In genomic region chrX:74493806-74494205, GRCh38 we compare ENCODE assay signal across 18 cellular contexts.
DNase-seq lines count a peak whose midpoint lies in the region; ATAC-seq and TF ChIP-seq lines count a peak whose summit lies in the region.
"Had no signal": no experiment of that assay in that cellular context is flagged by ENCODE, and none has a peak within 500 bp of the region (broad histone marks: within the 10 kb centered on the region; RNA-seq: fewer than 3 reads in every experiment).

No MANE protein-coding gene starts in this region.

- H3F3A ChIP-seq in SK-N-SH (replicated peaks; ENCODE audit: insufficient read depth) = no peaks in the 10 kb centered on the region

- no peak overlapping the region for H3K4me3 Mint-ChIP-seq in stimulated activated memory B cell treated with anti-CD40 and anti-IgM and Interleukin-4, amounts not matched to agents 10 μg/mL and 1 μg/mL and 100 μg/mL, for 72 hours
- H3K4me3 Mint-ChIP-seq: CD8-positive, alpha-beta memory T cell had no signal

- WGBS in SK-N-SH (ENCODE audit: low lambda C conversion rate) = 34% methylated on average over 3 of the region's 3 CpGs

- no peaks in the 10 kb centered on the region for H3K36me3 Mint-ChIP-seq in stimulated activated memory B cell treated with anti-CD40 and anti-IgM and Interleukin-4, amounts not matched to agents 10 μg/mL and 1 μg/mL and 100 μg/mL, for 72 hours
- H3K36me3 Mint-ChIP-seq: CD8-positive, alpha-beta memory T cell had no signal

- H3K27me3 ChIP-seq in SK-N-SH (ENCODE audit: insufficient read depth) = no peaks in the 10 kb centered on the region
- H3K27me3 ChIP-seq: Peyer's patch had no signal

- no peak overlapping the region for H3K27ac ChIP-seq in SK-N-SH (ENCODE audit: low read depth in 2 of 2, low read length in 1 of 2)
- H3K27ac ChIP-seq: C4-2B, Peyer's patch had no signal

- TF ChIP-seq CTCF in SK-N-SH (IDR thresholded peaks at IDR 0.05) = no peak

- H3K9ac ChIP-seq in SK-N-SH = no peak overlapping the region

- H3K27me3 Mint-ChIP-seq in stimulated activated memory B cell treated with anti-CD40 and anti-IgM and Interleukin-4, amounts not matched to agents 10 μg/mL and 1 μg/mL and 100 μg/mL, for 72 hours = no peaks in the 10 kb centered on the region

- peaks cover 0 to 8% of the 10 kb centered on the region in 2 experiments; a peak in 1 of 4 replicates for H3K4me1 ChIP-seq in SK-N-SH (ENCODE audit: control insufficient read depth in 1 of 2, insufficient read depth in 2 of 2, low read depth in 1 of 2, low read length in 1 of 2)
- H3K4me1 ChIP-seq: Peyer's patch had no signal

- no peak for TF ChIP-seq RAD21 in SK-N-SH (IDR thresholded peaks at IDR 0.05; ENCODE audit: low read length)

- POLR2A ChIA-PET in SK-N-SH (lab: Yijun Ruan, JAX) = no interaction called here

- TF ChIP-seq EP300 in SK-N-SH (IDR thresholded peaks at IDR 0.05; ENCODE audit: borderline replicate concordance in 1 of 2, low read depth in 1 of 2, low read length in 1 of 2) = no peak

- no peaks in the 10 kb centered on the region for H3K79me2 ChIP-seq in SK-N-SH (ENCODE audit: insufficient read depth)

- H3K9me3 ChIP-seq in SK-N-SH = no peaks in the 10 kb centered on the region
- H3K9me3 ChIP-seq: Peyer's patch had no signal

- CTCF ChIA-PET in SK-N-SH (lab: Yijun Ruan, JAX) = interaction anchor here (0.6 to 2.7 kb wide), 4 partner anchors 10 to 71 kb away, joined by 3 to 36 read pairs (median 5); no protein-coding TSS in a partner anchor

- DNase-seq in NCI-H2227 (lab: John Stamatoyannopoulos, UW; ENCODE audit: unreplicated experiment) (peak; percentile 27), NCI-H2227 treated with DMSO at 0.1 percent for 48 hours (lab: John Stamatoyannopoulos, UW) (no peak), NCI-H524 treated with DMSO at 0.1 percent for 48 hours (lab: John Stamatoyannopoulos, UW) (peak; percentile 15), medulla oblongata (ENCODE audit: extremely low spot score) (peak; percentile 5), superior temporal gyrus (ENCODE audit: extremely low spot score) (peak; percentile 5), SK-N-SH (no peak)
- DNase-seq: AML-193; CD8-positive, alpha-beta memory T cell; DMS53; KG1; NCI-H1092; NCI-H2029 treated with DMSO at 0.1 percent for 48 hours; NCI-H510A; NCI-H774; Peyer's patch had no signal

- no peak overlapping the region for H3K4me3 ChIP-seq in SK-N-SH (ENCODE audit: low read depth in 2 of 2, low read length in 1 of 2)
- H3K4me3 ChIP-seq: Peyer's patch had no signal

- H2AFZ ChIP-seq in SK-N-SH (ENCODE audit: low read depth) = no peak overlapping the region

- no peaks in the 10 kb centered on the region for H3K9me3 Mint-ChIP-seq in stimulated activated memory B cell treated with anti-CD40 and anti-IgM and Interleukin-4, amounts not matched to agents 10 μg/mL and 1 μg/mL and 100 μg/mL, for 72 hours
- H3K9me3 Mint-ChIP-seq: CD8-positive, alpha-beta memory T cell had no signal

- no peaks in the 10 kb centered on the region for H3K4me1 Mint-ChIP-seq in stimulated activated memory B cell treated with anti-CD40 and anti-IgM and Interleukin-4, amounts not matched to agents 10 μg/mL and 1 μg/mL and 100 μg/mL, for 72 hours
- H3K4me1 Mint-ChIP-seq: CD8-positive, alpha-beta memory T cell had no signal

- no peak overlapping the region for H3K27ac Mint-ChIP-seq in stimulated activated memory B cell treated with anti-CD40 and anti-IgM and Interleukin-4, amounts not matched to agents 10 μg/mL and 1 μg/mL and 100 μg/mL, for 72 hours
- H3K27ac Mint-ChIP-seq: CD8-positive, alpha-beta memory T cell had no signal

- no peaks in the 10 kb centered on the region for H4K20me1 ChIP-seq in SK-N-SH (ENCODE audit: insufficient read depth)

- no peaks in the 10 kb centered on the region for H3K9me2 ChIP-seq in SK-N-SH

- no peaks in the 10 kb centered on the region for H3K36me3 ChIP-seq in SK-N-SH (replicated peaks in 1 of 2; ENCODE audit: control insufficient read depth in 1 of 2, insufficient read depth in 2 of 2, low read length in 1 of 2)
- H3K36me3 ChIP-seq: Peyer's patch had no signal

- no peak for ATAC-seq in stimulated activated memory B cell treated with anti-CD40 and anti-IgM and Interleukin-4, amounts not matched to agents 10 μg/mL and 1 μg/mL and 100 μg/mL, for 72 hours
- ATAC-seq in HG02870 (IDR thresholded peaks at IDR 0.05; ENCODE audit: unreplicated experiment) = no peak

- no peak overlapping the region for H3K4me2 ChIP-seq in SK-N-SH

TF ChIP-seq in SK-N-SH, 30 proteins besides CTCF, POLR2A, EP300 and RAD21:
- TF ChIP-seq EZH2phosphoT487 (IDR thresholded peaks at IDR 0.05; ENCODE audit: borderline replicate concordance, low read depth) (no peak), GABPA (IDR thresholded peaks at IDR 0.05; ENCODE audit: low read depth) (no peak), TEAD4 (IDR thresholded peaks at IDR 0.05; ENCODE audit: borderline replicate concordance, insufficient read depth) (no peak), MXI1 (IDR thresholded peaks at IDR 0.05; ENCODE audit: low read depth, low read length) (no peak), ELF1 (IDR thresholded peaks at IDR 0.05) (no peak), SMC3 (IDR thresholded peaks at IDR 0.05; ENCODE audit: low read depth, low read length) (no peak), JUND (IDR thresholded peaks at IDR 0.05) (no peak)
- TF ChIP-seq, protein P1, sequence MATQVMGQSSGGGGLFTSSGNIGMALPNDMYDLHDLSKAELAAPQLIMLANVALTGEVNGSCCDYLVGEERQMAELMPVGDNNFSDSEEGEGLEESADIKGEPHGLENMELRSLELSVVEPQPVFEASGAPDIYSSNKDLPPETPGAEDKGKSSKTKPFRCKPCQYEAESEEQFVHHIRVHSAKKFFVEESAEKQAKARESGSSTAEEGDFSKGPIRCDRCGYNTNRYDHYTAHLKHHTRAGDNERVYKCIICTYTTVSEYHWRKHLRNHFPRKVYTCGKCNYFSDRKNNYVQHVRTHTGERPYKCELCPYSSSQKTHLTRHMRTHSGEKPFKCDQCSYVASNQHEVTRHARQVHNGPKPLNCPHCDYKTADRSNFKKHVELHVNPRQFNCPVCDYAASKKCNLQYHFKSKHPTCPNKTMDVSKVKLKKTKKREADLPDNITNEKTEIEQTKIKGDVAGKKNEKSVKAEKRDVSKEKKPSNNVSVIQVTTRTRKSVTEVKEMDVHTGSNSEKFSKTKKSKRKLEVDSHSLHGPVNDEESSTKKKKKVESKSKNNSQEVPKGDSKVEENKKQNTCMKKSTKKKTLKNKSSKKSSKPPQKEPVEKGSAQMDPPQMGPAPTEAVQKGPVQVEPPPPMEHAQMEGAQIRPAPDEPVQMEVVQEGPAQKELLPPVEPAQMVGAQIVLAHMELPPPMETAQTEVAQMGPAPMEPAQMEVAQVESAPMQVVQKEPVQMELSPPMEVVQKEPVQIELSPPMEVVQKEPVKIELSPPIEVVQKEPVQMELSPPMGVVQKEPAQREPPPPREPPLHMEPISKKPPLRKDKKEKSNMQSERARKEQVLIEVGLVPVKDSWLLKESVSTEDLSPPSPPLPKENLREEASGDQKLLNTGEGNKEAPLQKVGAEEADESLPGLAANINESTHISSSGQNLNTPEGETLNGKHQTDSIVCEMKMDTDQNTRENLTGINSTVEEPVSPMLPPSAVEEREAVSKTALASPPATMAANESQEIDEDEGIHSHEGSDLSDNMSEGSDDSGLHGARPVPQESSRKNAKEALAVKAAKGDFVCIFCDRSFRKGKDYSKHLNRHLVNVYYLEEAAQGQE (IDR thresholded peaks at IDR 0.05; ENCODE audit: low read depth, low read length) = no peak
TF ChIP-seq in SK-N-SH: peak in this region for 0.

Comparison
In these comparisons a context has a peak if more than half of its experiments do, and no peak if none do; other contexts are left out.
1. DNase-seq: peak in NCI-H2227 (single experiment), NCI-H524 treated with DMSO at 0.1 percent for 48 hours (single experiment), medulla oblongata (single experiment) and superior temporal gyrus (single experiment); none in NCI-H2227 treated with DMSO at 0.1 percent for 48 hours (single experiment) and SK-N-SH (single experiment).